ENCODE assay signal across 8 cellular contexts in the genomic region with DNA sequence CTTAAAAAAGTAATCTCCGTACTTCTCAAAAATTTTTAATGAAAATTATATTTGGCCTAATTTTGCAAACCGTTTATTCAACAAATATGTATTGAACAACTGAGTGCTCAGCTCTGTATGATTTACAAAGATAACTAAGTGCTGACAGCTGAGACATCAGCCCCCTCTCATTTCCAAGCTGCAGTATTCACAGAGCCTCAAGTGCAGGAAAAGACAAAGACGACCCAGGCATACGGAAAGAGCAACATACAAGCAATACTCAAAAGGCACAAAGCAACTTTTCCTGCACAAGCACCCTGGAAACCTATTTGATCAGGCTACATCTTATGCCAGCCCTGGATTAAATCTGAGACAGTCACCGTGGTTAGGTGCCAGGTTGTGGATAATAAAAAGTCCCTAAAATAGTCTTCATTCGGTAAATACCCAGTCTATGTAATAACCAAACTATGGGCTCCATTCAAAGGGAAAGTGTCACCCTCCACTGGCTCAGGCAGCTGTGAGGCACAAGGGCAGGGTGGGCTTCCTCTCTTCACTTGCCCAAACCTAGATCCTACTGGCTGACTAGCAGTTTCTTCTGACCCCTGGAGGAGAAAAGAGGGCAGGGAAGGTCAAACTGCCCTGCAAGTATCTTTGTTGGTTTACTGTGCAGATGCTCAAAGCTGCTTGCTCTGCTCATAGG.
DNase-seq lines count a peak whose midpoint lies in the region; ATAC-seq and TF ChIP-seq lines count a peak whose summit lies in the region.

No MANE protein-coding gene starts in this region.

- intact Hi-C loops in esophagus squamous epithelium (cut with DNase I), result no loop called here

- WGBS in esophagus squamous epithelium, 2 donors, result 27 to 36% methylated on average over 6 of the region's 6 CpGs

- peak; percentile 18 for TF ChIP-seq CTCF in GM06990 (IDR thresholded peaks at IDR 0.05; ENCODE audit: insufficient read depth, low read length, poor library complexity, severe bottlenecking)
- TF ChIP-seq CTCF in fibroblast of lung (conservative IDR thresholded peaks at IDR 0.05 in 1 of 2, IDR thresholded peaks at IDR 0.05 in 1 of 2; ENCODE audit: low read depth in 1 of 2, low read length in 2 of 2), result no peak
- TF ChIP-seq CTCF in esophagus squamous epithelium (IDR thresholded peaks at IDR 0.05), result no peak

- H3K27ac ChIP-seq in fibroblast of lung (ENCODE audit: insufficient read depth, low read length) (no peak overlapping the region), esophagus squamous epithelium (peak overlapping the region in 2 of 4 donors; percentile 34 to 57)

- H2AFZ ChIP-seq in fibroblast of lung (ENCODE audit: low read length), result no peak overlapping the region

- H3K4me2 ChIP-seq in fibroblast of lung (ENCODE audit: extremely low read depth, insufficient read depth, low read length), result peak overlapping the region; percentile 52

- no peak overlapping the region for H3K9ac ChIP-seq in fibroblast of lung (ENCODE audit: insufficient read depth, low read length)

- no peak overlapping the region for H3K4me3 ChIP-seq in GM06990 (replicated peaks; ENCODE audit: low read depth, low read length)
- H3K4me3 ChIP-seq in fibroblast of lung (replicated peaks in 1 of 4; ENCODE audit: control extremely low read depth in 1 of 4, insufficient read depth in 1 of 4, low read depth in 3 of 4, low read length in 4 of 4), result no peak overlapping the region
- no peak overlapping the region for H3K4me3 ChIP-seq in esophagus squamous epithelium

- H3K9me3 ChIP-seq in fibroblast of lung (ENCODE audit: control insufficient read depth, insufficient read depth, low read depth, low read length), result no peaks in the 10 kb centered on the region
- no peaks in the 10 kb centered on the region for H3K9me3 ChIP-seq in esophagus squamous epithelium

- ATAC-seq in GM19395 (IDR thresholded peaks at IDR 0.05; ENCODE audit: unreplicated experiment) (peak; percentile 68), HG03097 (IDR thresholded peaks at IDR 0.05; ENCODE audit: low FRiP score, unreplicated experiment) (peak; percentile 83)

- no peaks in the 10 kb centered on the region for H3K27me3 ChIP-seq in GM06990 (replicated peaks; ENCODE audit: control insufficient read depth, insufficient read depth, low read length)
- no peaks in the 10 kb centered on the region for H3K27me3 ChIP-seq in fibroblast of lung (ENCODE audit: control insufficient read depth, insufficient read depth, low read length)
- no peaks in the 10 kb centered on the region for H3K27me3 ChIP-seq in esophagus squamous epithelium

- in situ Hi-C loops in G401 (cut with HindIII; ENCODE audit: low sequenced_read_pairs), result no loop called here

- no peaks in the 10 kb centered on the region for H3K36me3 ChIP-seq in GM06990 (ENCODE audit: control insufficient read depth, insufficient read depth, low read length)
- no peaks in the 10 kb centered on the region for H3K36me3 ChIP-seq in fibroblast of lung (ENCODE audit: control insufficient read depth, insufficient read depth, low read length)
- no peaks in the 10 kb centered on the region for H3K36me3 ChIP-seq in esophagus squamous epithelium

- peaks cover 8% of the 10 kb centered on the region for H3K4me1 ChIP-seq in fibroblast of lung (ENCODE audit: control insufficient read depth, extremely low read depth, insufficient read depth, low read length)
- peaks cover 12 to 53% (median 41%) of the 10 kb centered on the region in 3 donors for H3K4me1 ChIP-seq in esophagus squamous epithelium

- DNase-seq in GM06990 (ENCODE audit: extremely low read depth, insufficient read length) (peak; percentile 48), fibroblast of lung (ENCODE audit: low read depth in 2 of 2) (no peak), esophagus squamous epithelium (lab: John Stamatoyannopoulos, UW) (no peak), G401 (ENCODE audit: low spot score) (no peak), NCI-H69 (lab: John Stamatoyannopoulos, UW) (no peak)
- DNase-seq in stimulated activated CD8-positive, alpha-beta memory T cell treated with anti-CD3 and anti-CD28 coated beads, Interleukin-4, amount 100 ng/mL, for 48 hours, result no peak

- H3K79me2 ChIP-seq in fibroblast of lung (ENCODE audit: control insufficient read depth, insufficient read depth, low read length), result no peaks in the 10 kb centered on the region

- no peaks in the 10 kb centered on the region for H4K20me1 ChIP-seq in fibroblast of lung (ENCODE audit: control insufficient read depth, extremely low read depth, insufficient read depth, low read length)

- no peak for TF ChIP-seq POLR2A in esophagus squamous epithelium (IDR thresholded peaks at IDR 0.05)
